8 cellular contexts compared by ENCODE assay signal in the genomic region with DNA sequence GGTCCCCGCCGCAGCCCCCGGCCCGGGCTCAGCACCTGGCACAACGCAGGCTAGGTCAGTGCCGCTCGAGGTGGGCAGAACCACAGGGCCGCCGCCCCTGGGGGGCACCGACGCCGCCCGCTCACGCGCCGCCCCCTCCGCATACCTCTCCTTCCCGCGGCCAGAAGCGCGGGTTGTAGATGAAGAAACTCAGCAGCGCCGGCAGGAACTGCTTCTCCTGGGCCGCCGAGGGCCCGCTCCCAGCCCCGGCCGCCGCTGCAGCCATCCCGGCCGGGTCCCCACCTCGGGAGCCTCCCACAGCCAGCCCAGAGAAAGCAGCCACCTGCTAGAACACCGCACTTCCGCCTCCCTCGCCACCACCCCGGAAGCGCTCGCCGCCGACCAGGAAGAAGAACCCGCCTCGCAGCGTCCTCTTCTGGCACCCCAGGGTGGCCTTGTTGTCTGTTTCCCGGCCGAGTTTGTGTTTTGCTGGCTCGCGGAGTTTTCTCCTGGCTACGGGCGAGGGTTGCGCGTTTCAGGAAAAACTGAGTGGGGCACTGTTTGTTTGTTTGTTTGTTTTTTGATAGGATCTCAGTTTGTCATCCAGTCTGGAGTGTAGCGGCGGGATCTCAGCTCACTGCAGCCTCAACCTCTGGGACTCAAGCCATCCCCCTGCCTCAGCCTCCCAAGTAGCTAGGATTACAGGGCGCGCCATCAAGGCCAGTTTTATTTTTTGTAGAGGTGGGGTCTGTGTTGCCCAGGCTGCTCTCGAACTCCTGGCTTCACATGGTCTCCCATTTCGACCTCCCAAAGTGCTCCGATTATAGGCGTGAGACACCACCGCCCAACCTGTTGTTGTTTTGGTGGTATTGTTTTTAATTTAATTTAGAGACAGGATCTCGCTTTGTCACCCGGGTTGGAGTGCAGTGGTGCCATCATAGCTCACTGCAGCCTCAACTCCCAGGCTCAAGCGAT. TPM values are rescaled to one million over a fixed set of nuclear protein-coding genes. Genes with fewer than 3 reads are reported as not detected.
DNase-seq lines count a peak whose midpoint lies in the region; ATAC-seq, FAIRE-seq and TF ChIP-seq lines count a peak whose summit lies in the region.

No MANE protein-coding gene starts in this region.

- peak overlapping the region; percentile 77 to 90 for H3K4me2 ChIP-seq in H1 (ENCODE audit: insufficient read depth in 1 of 2, low read depth in 2 of 2, low read length in 2 of 2)

- TF ChIP-seq CTCF in H1 (IDR thresholded peaks at IDR 0.05; ENCODE audit: control extremely low read depth in 1 of 3, insufficient read depth in 1 of 3, low read depth in 1 of 3, low read length in 3 of 3): no peak

- peak overlapping the region; percentile 96 for H4K8ac ChIP-seq in H1 (ENCODE audit: extremely low read depth, insufficient read depth, low read length)

- H2BK20ac ChIP-seq in H1 (ENCODE audit: low read length): no peak overlapping the region

- H3K4me1 ChIP-seq in H1 (replicated peaks in 1 of 4; ENCODE audit: control insufficient read depth in 3 of 4, insufficient read depth in 4 of 4, low read length in 3 of 4): no peaks in the 10 kb centered on the region
- H3K4me1 ChIP-seq in mesodermal cell (ENCODE audit: control insufficient read depth, insufficient read depth, low read length, poor library complexity, severe bottlenecking): no peaks in the 10 kb centered on the region

- no peak overlapping the region for H3K4ac ChIP-seq in H1 (replicated peaks; ENCODE audit: insufficient read length, low read depth, low read length)

- 0 out of 2 replicates have a peak overlapping the region, but pooled peaks have one; percentile 76 for H2AFZ ChIP-seq in H1 (ENCODE audit: low read length)

- CTCF ChIA-PET in H1 (lab: Charles Lee; ENCODE audit: partially characterized antibody): interaction anchor here (0.8 to 2.0 kb wide), 2 partner anchors 41 to 44 kb away, joined by 3 to 11 read pairs; no protein-coding TSS in a partner anchor

- peaks cover 0 to 2% of the 10 kb centered on the region in 2 experiments for H4K20me1 ChIP-seq in H1 (replicated peaks in 1 of 2; ENCODE audit: control insufficient read depth in 1 of 2, insufficient read depth in 2 of 2, low read length in 2 of 2)

- no peak overlapping the region for H2BK15ac ChIP-seq in H1 (ENCODE audit: low read length)

- H3K79me1 ChIP-seq in H1 (ENCODE audit: low read depth, low read length): no peaks in the 10 kb centered on the region

- H3K27me3 ChIP-seq in H1 (replicated peaks in 1 of 4; ENCODE audit: control insufficient read depth in 3 of 4, extremely low read depth in 1 of 4, insufficient read depth in 3 of 4, low read length in 3 of 4): no peaks in the 10 kb centered on the region

- peaks cover 5% of the 10 kb centered on the region; the same call in 1 of the 2 replicates for H3K23me2 ChIP-seq in H1 (ENCODE audit: low read depth, low read length)

- FAIRE-seq in H1 (lab: Jason Lieb, UNC): no peak

- 0 out of 3 replicates have a peak, but pooled peaks of 1 of the 2 experiments have one; percentile 23 for TF ChIP-seq POLR2A in H1 (IDR thresholded peaks at IDR 0.05; ENCODE audit: control extremely low read depth in 1 of 2, low read depth in 2 of 2, low read length in 2 of 2)

- no peak for TF ChIP-seq RAD21 in H1 (IDR thresholded peaks at IDR 0.05 in 1 of 2, conservative IDR thresholded peaks at IDR 0.05 in 1 of 2; ENCODE audit: low read depth in 2 of 2, low read length in 2 of 2)

- peak in 1 of 2 experiments; percentile 6; a peak in 1 of 3 replicates for TF ChIP-seq EP300 in H1 (IDR thresholded peaks at IDR 0.05; ENCODE audit: borderline replicate concordance in 1 of 2, low read depth in 2 of 2, low read length in 2 of 2)

- H3K79me2 ChIP-seq in H1 (ENCODE audit: control insufficient read depth in 1 of 2, insufficient read depth in 2 of 2, low read length in 2 of 2): peaks cover 3 to 18% of the 10 kb centered on the region in 2 experiments; a peak in 2 of 4 replicates

- H3K14ac ChIP-seq in H1 (ENCODE audit: insufficient read length): no peak overlapping the region

- no peak overlapping the region for H3K23ac ChIP-seq in H1 (ENCODE audit: insufficient read length)

- no peak overlapping the region for H2AK5ac ChIP-seq in H1 (ENCODE audit: low read depth, low read length)

- H3K27ac ChIP-seq in H1 (ENCODE audit: low read depth, low read length): peak overlapping the region; percentile 17; the same call in 1 of the 2 replicates
- H3K27ac ChIP-seq in mesodermal cell (ENCODE audit: low read depth, low read length, severe bottlenecking): no peak overlapping the region

- peak overlapping the region; percentile 60 for H4K5ac ChIP-seq in H1 (ENCODE audit: insufficient read length, low read depth, low read length)

- ATAC-seq in GM19397 (IDR thresholded peaks at IDR 0.05; ENCODE audit: unreplicated experiment) (peak; percentile 99), HG03558 (IDR thresholded peaks at IDR 0.05; ENCODE audit: extremely low read depth, unreplicated experiment) (peak; percentile 95)

- H3K4me3 ChIP-seq in H1 (ENCODE audit: extremely low read depth in 1 of 4, insufficient read depth in 2 of 4, low read depth in 3 of 4, low read length in 4 of 4): peak overlapping the region; percentile 61 to 90 (median 78)
- H3K4me3 ChIP-seq in mesodermal cell (ENCODE audit: extremely low read depth, insufficient read depth, low read length, poor library complexity, severe bottlenecking): peak overlapping the region; percentile 78

- DNase-seq in CMK (ENCODE audit: low read depth) (peak; percentile 47), NCI-H82 treated with DMSO at 0.1 percent for 48 hours (lab: John Stamatoyannopoulos, UW; ENCODE audit: unreplicated experiment) (peak; percentile 34), H1 (ENCODE audit: low read depth in 1 of 2, low spot score in 2 of 2) (peak in 1 of 2 experiments; percentile 69)
- DNase-seq in activated CD8-positive, alpha-beta memory T cell treated with anti-CD3 and anti-CD28 coated beads for 48 hours (ENCODE audit: low read depth in 2 of 3, low spot score in 2 of 3): peak; percentile 59 to 69 (median 62)
- peak; percentile 68 to 73 for DNase-seq in stimulated activated CD8-positive, alpha-beta memory T cell treated with anti-CD3 and anti-CD28 coated beads, Interleukin-15, amount 100 ng/mL, for 4 hours (ENCODE audit: low read depth in 2 of 2)

- peaks cover 0 to 8% (median 3%) of the 10 kb centered on the region in 4 experiments; a peak in 2 of 8 replicates for H3K36me3 ChIP-seq in H1 (ENCODE audit: control insufficient read depth in 2 of 4, insufficient read depth in 4 of 4, low read length in 3 of 4)
- H3K36me3 ChIP-seq in mesodermal cell (ENCODE audit: control insufficient read depth, insufficient read depth, low read length): peaks cover 6% of the 10 kb centered on the region

- H3K9ac ChIP-seq in H1 (replicated peaks in 1 of 4; ENCODE audit: extremely low read depth in 1 of 4, low read depth in 3 of 4, low read length in 3 of 4): peak overlapping the region in 3 of 4 experiments; percentile 15 to 85 (median 67); a peak in 6 of 7 replicates

- no peak overlapping the region for H2BK5ac ChIP-seq in H1 (ENCODE audit: low read depth, low read length)

- H2BK120ac ChIP-seq in H1 (replicated peaks; ENCODE audit: low read depth, low read length): peak overlapping the region; percentile 22

- H3K18ac ChIP-seq in H1 (ENCODE audit: extremely low read depth, low read length): peak overlapping the region; percentile 38; the same call in 1 of the 2 replicates

- WGBS in H1 (ENCODE audit: extremely low coverage in 1 of 2, insufficient coverage in 1 of 2, insufficient read length in 1 of 2, insufficient replicate concordance in 2 of 2, low coverage in 1 of 2, low lambda C conversion rate in 2 of 2, missing lambda C conversion rate in 1 of 2), 2 experiments: 10% methylated on average over 57 of the region's 63 CpGs; no CpG with 5 or more reads in 1 of the 2 experiments
- 6 to 15% methylated on average over 20 to 48 of the region's 63 CpGs for WGBS in mesodermal cell (ENCODE audit: insufficient coverage in 2 of 2), 2 experiments

- H4K91ac ChIP-seq in H1 (replicated peaks; ENCODE audit: insufficient read length, low read length): no peak overlapping the region

- H2BK12ac ChIP-seq in H1 (ENCODE audit: low read depth, low read length): 0 out of 2 replicates have a peak overlapping the region, but pooled peaks have one; percentile 17

- POLR2A ChIA-PET in H1 (lab: Charles Lee; ENCODE audit: partially characterized antibody): interaction anchor here (1.0 to 1.3 kb wide), 4 partner anchors 15 to 106 kb away, joined by 3 to 6 read pairs (median 4); a partner anchor contains a TSS

- H3K9me3 ChIP-seq in H1 (ENCODE audit: insufficient read depth in 2 of 2, low read depth in 1 of 2, low read length in 1 of 2) (no peaks in the 10 kb centered on the region), mesodermal cell (ENCODE audit: control insufficient read depth, low read length) (no peaks in the 10 kb centered on the region)

- H3K56ac ChIP-seq in H1 (replicated peaks; ENCODE audit: insufficient read length, low read depth, low read length): no peak overlapping the region

TF ChIP-seq in H1, 55 proteins besides CTCF, POLR2A, EP300 and RAD21 (continues in another document):
- TF ChIP-seq SP4 (IDR thresholded peaks at IDR 0.05; ENCODE audit: low read length): no peak
- TF ChIP-seq CBX5 (IDR thresholded peaks at IDR 0.05; ENCODE audit: low read depth, low read length): no peak
- TF ChIP-seq, protein P1, sequence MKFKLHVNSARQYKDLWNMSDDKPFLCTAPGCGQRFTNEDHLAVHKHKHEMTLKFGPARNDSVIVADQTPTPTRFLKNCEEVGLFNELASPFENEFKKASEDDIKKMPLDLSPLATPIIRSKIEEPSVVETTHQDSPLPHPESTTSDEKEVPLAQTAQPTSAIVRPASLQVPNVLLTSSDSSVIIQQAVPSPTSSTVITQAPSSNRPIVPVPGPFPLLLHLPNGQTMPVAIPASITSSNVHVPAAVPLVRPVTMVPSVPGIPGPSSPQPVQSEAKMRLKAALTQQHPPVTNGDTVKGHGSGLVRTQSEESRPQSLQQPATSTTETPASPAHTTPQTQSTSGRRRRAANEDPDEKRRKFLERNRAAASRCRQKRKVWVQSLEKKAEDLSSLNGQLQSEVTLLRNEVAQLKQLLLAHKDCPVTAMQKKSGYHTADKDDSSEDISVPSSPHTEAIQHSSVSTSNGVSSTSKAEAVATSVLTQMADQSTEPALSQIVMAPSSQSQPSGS (IDR thresholded peaks at IDR 0.05; ENCODE audit: low read length): no peak
- no peak for TF ChIP-seq EZH2 (IDR thresholded peaks at IDR 0.05; ENCODE audit: low read depth, low read length, severe bottlenecking)

RNA-seq across cellular contexts. Expression of a gene that starts 17.7 kb away (rescaled TPM):
- not detected in 2 replicates for total RNA-seq in H1 (2021; fragmentation: NEBNext Ultra II Directional; extraction: Animal tissue kit (Norgen Biotek cat#: 25700))
- not detected in 2 replicates for polyA plus RNA-seq in H1 (2011; rRNA removed)
- polyA plus RNA-seq in H1 (2011; cell fraction: cytosol; rRNA removed): not detected
- polyA plus RNA-seq in H1 (2011; cell fraction: nucleus; rRNA removed): not detected
- not detected in 4 replicates for polyA plus RNA-seq in H1 (2012, experiment 1 of 2)
- polyA plus RNA-seq in H1 (2012, experiment 2 of 2): not detected
- polyA plus RNA-seq in H1 (2013, experiment 1 of 2): not detected
- not detected for polyA plus RNA-seq in H1 (2013, experiment 2 of 2)
- polyA minus RNA-seq in H1 (2011; rRNA and poly(A)+ RNA removed): not detected in 2 replicates
- polyA minus RNA-seq in H1 (2011; cell fraction: cytosol; rRNA and poly(A)+ RNA removed): not detected
- not detected for polyA minus RNA-seq in H1 (2011; cell fraction: nucleus; rRNA and poly(A)+ RNA removed)
- polyA plus RNA-seq in mesodermal cell (2013, experiment 1 of 2): not detected
- not detected for polyA plus RNA-seq in mesodermal cell (2013, experiment 2 of 2)
